In the genomic region with DNA sequence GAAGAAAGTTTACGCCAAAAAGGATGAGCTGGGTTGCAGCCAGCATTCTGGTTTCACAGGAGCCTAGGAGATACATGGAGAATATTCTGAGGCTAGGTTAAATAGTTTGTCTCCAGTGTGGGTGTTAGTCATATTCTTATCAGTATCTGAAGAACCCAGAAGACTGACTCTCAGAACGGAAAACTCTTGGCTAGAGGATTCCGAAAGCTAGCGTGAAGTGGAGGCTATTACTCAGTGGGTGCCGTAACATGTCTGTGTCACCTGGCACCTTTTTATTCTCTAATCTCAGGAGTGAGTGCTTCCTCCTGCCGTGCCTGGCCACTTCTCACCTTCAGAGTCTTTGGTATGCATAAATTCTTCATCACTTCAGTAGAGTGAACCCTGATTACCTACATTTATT, we compare ENCODE assay signal across 15 cellular contexts.
"Had no signal": no experiment of that assay in that cellular context is flagged by ENCODE, and none has a peak within 500 bp of the region (broad histone marks: within the 10 kb centered on the region; RNA-seq: fewer than 3 reads in every experiment).

No MANE protein-coding gene starts in this region.

- H3K27me3 ChIP-seq: right atrium auricular region, tibial artery had no signal

- H3K27ac ChIP-seq: right atrium auricular region, tibial artery had no signal

- H3K9me3 ChIP-seq: right atrium auricular region, tibial artery had no signal

- H3K36me3 ChIP-seq: right atrium auricular region, tibial artery had no signal

- DNase-seq: activated CD4-positive, alpha-beta T cell treated with anti-CD3 and anti-CD28 coated beads, Interleukin-2, amount 50 U/mL, for 1 hour; activated CD8-positive, alpha-beta memory T cell treated with anti-CD3 and anti-CD28 coated beads for 24 hours; activated naive CD8-positive, alpha-beta T cell treated with anti-CD3 and anti-CD28 coated beads for 36 hours; anterior cingulate cortex; effector memory CD4-positive, alpha-beta T cell; foreskin melanocyte; left colon; naive thymus-derived CD8-positive, alpha-beta T cell; nucleus accumbens; stimulated activated CD4-positive, alpha-beta T cell treated with anti-CD3 and anti-CD28 coated beads, Interleukin-4, amount 100 ng/mL, for 24 hours; stimulated activated naive CD4-positive, alpha-beta T cell; T-helper 2 cell; tibial artery had no signal

- H3K4me1 ChIP-seq: right atrium auricular region, tibial artery had no signal

- H3K4me3 ChIP-seq: right atrium auricular region, tibial artery had no signal

- ATAC-seq: activated CD4-positive, CD25-positive, alpha-beta regulatory T cell treated with anti-CD3 and anti-CD28 coated beads, Interleukin-2, amount 50 U/mL, for 24 hours; left colon; naive thymus-derived CD8-positive, alpha-beta T cell had no signal
